In the genomic region with DNA sequence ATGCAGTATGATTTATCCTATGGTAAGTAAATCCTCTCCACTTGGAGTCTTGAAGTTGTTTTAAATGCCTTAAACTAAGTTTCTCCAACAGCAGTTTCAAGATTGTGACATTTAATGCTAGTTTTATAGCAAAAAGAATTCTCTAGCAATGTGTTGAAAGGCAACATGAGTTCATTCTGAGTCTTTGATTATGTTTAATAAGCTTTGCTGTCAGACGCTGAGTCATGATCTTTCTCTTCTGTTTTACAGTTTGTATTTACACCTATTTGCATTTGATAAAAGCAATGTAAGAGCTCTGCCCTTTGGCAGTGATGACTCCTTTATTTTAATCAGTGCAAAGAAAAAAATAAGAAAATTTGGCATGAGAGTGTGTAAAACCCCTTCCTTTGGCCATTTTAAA, we compare ENCODE assay signal across 1 cellular context.
TF ChIP-seq lines count a peak whose summit lies in the region.

No MANE protein-coding gene starts in this region.

TF ChIP-seq in A549, 52 proteins besides CTCF, POLR2A, EP300 and RAD21 (continued from another document):
- TF ChIP-seq, protein P1, sequence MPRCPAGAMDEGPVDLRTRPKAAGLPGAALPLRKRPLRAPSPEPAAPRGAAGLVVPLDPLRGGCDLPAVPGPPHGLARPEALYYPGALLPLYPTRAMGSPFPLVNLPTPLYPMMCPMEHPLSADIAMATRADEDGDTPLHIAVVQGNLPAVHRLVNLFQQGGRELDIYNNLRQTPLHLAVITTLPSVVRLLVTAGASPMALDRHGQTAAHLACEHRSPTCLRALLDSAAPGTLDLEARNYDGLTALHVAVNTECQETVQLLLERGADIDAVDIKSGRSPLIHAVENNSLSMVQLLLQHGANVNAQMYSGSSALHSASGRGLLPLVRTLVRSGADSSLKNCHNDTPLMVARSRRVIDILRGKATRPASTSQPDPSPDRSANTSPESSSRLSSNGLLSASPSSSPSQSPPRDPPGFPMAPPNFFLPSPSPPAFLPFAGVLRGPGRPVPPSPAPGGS (IDR thresholded peaks at IDR 0.05): no peak
